Comparison of ENCODE assay signal across 8 cellular contexts in genomic region chr1:109910123-109910962, GRCh38. TPM values are rescaled to one million over a fixed set of nuclear protein-coding genes. Genes with fewer than 3 reads are reported as not detected.
DNase-seq lines count a peak whose midpoint lies in the region; ATAC-seq and TF ChIP-seq lines count a peak whose summit lies in the region.

Gene CSF1 (plus strand): TSS chr1:109910849. CDS start chr1:109911024, 175 bp downstream.

- TF ChIP-seq CTCF in Loucy (conservative IDR thresholded peaks at IDR 0.05; ENCODE audit: low read length) = no peak
- TF ChIP-seq CTCF in chondrocyte (IDR thresholded peaks at IDR 0.05) = no peak
- no peak for TF ChIP-seq CTCF in kidney epithelial cell (IDR thresholded peaks at IDR 0.05; ENCODE audit: insufficient read depth, low read length, poor library complexity, severe bottlenecking)

- H3K4me3 ChIP-seq in GM08714 (ENCODE audit: low read length) = peak within 1 kb of the TSS; percentile 78
- peak within 1 kb of the TSS; percentile 91 for H3K4me3 ChIP-seq in Loucy (ENCODE audit: low read length, poor library complexity, severe bottlenecking)
- H3K4me3 ChIP-seq in kidney epithelial cell (ENCODE audit: low read depth, low read length) = peak within 1 kb of the TSS; percentile 73

- peak within 1 kb of the TSS; percentile 85 for H2AFZ ChIP-seq in Loucy (ENCODE audit: low read length)

- H3K4me1 ChIP-seq in Loucy (ENCODE audit: insufficient read depth, low read length, poor library complexity, severe bottlenecking) = peaks cover 82% of the 10 kb centered on the region

- H3K4me2 ChIP-seq in Loucy (ENCODE audit: low read depth, low read length, poor library complexity, severe bottlenecking) = peak within 1 kb of the TSS; percentile 87

- peak within 1 kb of the TSS; percentile 97 for H3K9ac ChIP-seq in Loucy (ENCODE audit: low read depth, low read length, poor library complexity, severe bottlenecking)

- H3K9me3 Mint-ChIP-seq in chondrocyte (ENCODE audit: low read depth) = no peaks in the 10 kb centered on the region

- DNase-seq in activated CD4-positive, alpha-beta T cell treated with anti-CD3 and anti-CD28 coated beads for 48 hours = peak; percentile 71
- DNase-seq in chondrocyte (ENCODE audit: low spot score) (no peak), kidney epithelial cell (ENCODE audit: low read depth) (no peak), HT-29 (ENCODE audit: low spot score) (no peak)
- DNase-seq in stimulated activated CD4-positive, alpha-beta T cell treated with anti-CD3 and anti-CD28 coated beads, Interleukin-15, amount 100 ng/mL, for 1 hour (ENCODE audit: low read depth in 1 of 2, low spot score in 1 of 2) = peak; percentile 42 to 59

- H3K79me2 ChIP-seq in Loucy (ENCODE audit: insufficient read depth, low read length) = peaks cover 66% of the 10 kb centered on the region

- no peaks in the 10 kb centered on the region for H3K9me3 ChIP-seq in Loucy (ENCODE audit: insufficient read depth, low read depth, low read length)

- peaks cover 5% of the 10 kb centered on the region for H3K27me3 Mint-ChIP-seq in chondrocyte (ENCODE audit: low read depth)

- peaks cover 44% of the 10 kb centered on the region for H3K4me1 Mint-ChIP-seq in chondrocyte (ENCODE audit: low read depth)

- H3F3A ChIP-seq in Loucy (ENCODE audit: low read depth) = no peaks in the 10 kb centered on the region; the same call in 1 of the 2 replicates

- ATAC-seq in GM21737 (IDR thresholded peaks at IDR 0.05; ENCODE audit: unreplicated experiment) = no peak

- no peaks in the 10 kb centered on the region for H3K36me3 Mint-ChIP-seq in chondrocyte (ENCODE audit: low read depth)

- H4K20me1 ChIP-seq in Loucy (ENCODE audit: insufficient read depth, low read length, poor library complexity, severe bottlenecking) = peaks cover 35% of the 10 kb centered on the region

- no peaks in the 10 kb centered on the region for H3K9me2 ChIP-seq in Loucy (replicated peaks; ENCODE audit: low read depth, low read length)

- H3K27me3 ChIP-seq in Loucy (ENCODE audit: insufficient read depth, low read length, poor library complexity, severe bottlenecking) (no peaks in the 10 kb centered on the region), kidney epithelial cell (ENCODE audit: control insufficient read depth, insufficient read depth, low read length) (no peaks in the 10 kb centered on the region)

- H3K27ac Mint-ChIP-seq in chondrocyte (ENCODE audit: unreplicated experiment) = peak within 1 kb of the TSS; percentile 77

- H3K4me3 Mint-ChIP-seq in chondrocyte (ENCODE audit: unreplicated experiment) = peak within 1 kb of the TSS; percentile 88

- H3K36me3 ChIP-seq in Loucy (ENCODE audit: insufficient read depth, low read length) (peaks cover 7% of the 10 kb centered on the region; the same call in 1 of the 2 replicates), kidney epithelial cell (ENCODE audit: control insufficient read depth, insufficient read depth, low read length) (no peaks in the 10 kb centered on the region)

RNA-seq across cellular contexts. Expression of gene CSF1, which starts in this region (rescaled TPM):
- total RNA-seq in chondrocyte (15.2 to 19.8 TPM (median 16.8 TPM) in 3 replicates), kidney epithelial cell (53.4 and 78.5 TPM in 2 replicates)
- 0.68 and 5.4 TPM in 2 replicates for total RNA-seq in HT-29 (2014; rRNA removed; shearing (Covaris generic))

Comparison
In these comparisons a context has a peak if more than half of its experiments do, and no peak if none do; other contexts are left out.
1. DNase-seq: peak in activated CD4-positive, alpha-beta T cell treated with anti-CD3 and anti-CD28 coated beads for 48 hours (single experiment) and stimulated activated CD4-positive, alpha-beta T cell treated with anti-CD3 and anti-CD28 coated beads, Interleukin-15, amount 100 ng/mL, for 1 hour (2 of 2); none in chondrocyte (single experiment), kidney epithelial cell (single experiment) and HT-29 (single experiment).
2. Peak in every context shown above with its lines, with median percentiles within 50 percentile points of each other: H3K4me3 ChIP-seq.